9 cellular contexts compared by ENCODE assay signal in genomic region chr4:176492648-176493302, GRCh38.
DNase-seq lines count a peak whose midpoint lies in the region; ATAC-seq, FAIRE-seq and TF ChIP-seq lines count a peak whose summit lies in the region.
"Had no signal": no experiment of that assay in that cellular context is flagged by ENCODE, and none has a peak within 500 bp of the region (broad histone marks: within the 10 kb centered on the region; RNA-seq: fewer than 3 reads in every experiment).

No MANE protein-coding gene starts in this region.

- no TSS peak for BruUV-seq in endothelial cell of umbilical vein (replicated peaks; lab: Mats Ljungman, UMichigan)

- CTCF ChIA-PET in endothelial cell of umbilical vein (lab: Charles Lee) = interaction anchor here (1.2 kb wide), 2 partner anchors 555 kb away, joined by 3 read pairs; no protein-coding TSS in a partner anchor

- H3K27ac ChIP-seq in endothelial cell of umbilical vein (ENCODE audit: insufficient read depth, low read depth, low read length) = no peak overlapping the region

- no peak for FAIRE-seq in endothelial cell of umbilical vein (lab: Jason Lieb, UNC)

- H3K4me3 ChIP-seq in endothelial cell of umbilical vein (replicated peaks in 1 of 3; ENCODE audit: insufficient read depth in 1 of 3, low read depth in 1 of 3, low read length in 3 of 3) (no peak overlapping the region), H7 (ENCODE audit: insufficient read depth, low read depth, low read length) (no peak overlapping the region)

- no peaks in the 10 kb centered on the region for H3K9me1 ChIP-seq in endothelial cell of umbilical vein (replicated peaks; ENCODE audit: control insufficient read depth, extremely low read depth, insufficient read depth, low read length)

- H3K9ac ChIP-seq in endothelial cell of umbilical vein (replicated peaks; ENCODE audit: extremely low read depth, insufficient read depth, low read length) = no peak overlapping the region

- no peaks in the 10 kb centered on the region for H4K20me1 ChIP-seq in endothelial cell of umbilical vein (replicated peaks; ENCODE audit: control insufficient read depth, extremely low read depth, insufficient read depth, low read length)

- no peaks in the 10 kb centered on the region for H3K36me3 ChIP-seq in endothelial cell of umbilical vein (ENCODE audit: control insufficient read depth in 2 of 2, extremely low read depth in 1 of 2, insufficient read depth in 2 of 2, low read length in 2 of 2)
- no peaks in the 10 kb centered on the region for H3K36me3 ChIP-seq in H7 (replicated peaks; ENCODE audit: control insufficient read depth, insufficient read depth, low read length)

- no peak overlapping the region for H3K4me2 ChIP-seq in endothelial cell of umbilical vein (ENCODE audit: insufficient read depth, low read length)

- peak; percentile 100 for ATAC-seq in GM18502 (IDR thresholded peaks at IDR 0.05; ENCODE audit: poor library complexity, unreplicated experiment)
- ATAC-seq in GM21360 (IDR thresholded peaks at IDR 0.05; ENCODE audit: unreplicated experiment) = peak; percentile 100
- peak; percentile 100 for ATAC-seq in HG03175 (IDR thresholded peaks at IDR 0.05; ENCODE audit: unreplicated experiment)

- no peaks in the 10 kb centered on the region for H3K4me1 ChIP-seq in endothelial cell of umbilical vein (ENCODE audit: control insufficient read depth, extremely low read depth, insufficient read depth, low read length)

- DNase-seq in endothelial cell of umbilical vein (ENCODE audit: low read depth, low spot score) = peak; percentile 29
- no peak for DNase-seq in superior temporal gyrus (ENCODE audit: extremely low spot score)
- no peak for DNase-seq in Kasumi-1 (lab: John Stamatoyannopoulos, UW)
- no peak for DNase-seq in H7
- no peak for DNase-seq in posterior cingulate gyrus
- DNase-seq: glutamatergic neuron had no signal

- TF ChIP-seq POLR2A in endothelial cell of umbilical vein (IDR thresholded peaks at IDR 0.05; ENCODE audit: low read depth, low read length) = no peak

- H3K27me3 ChIP-seq in endothelial cell of umbilical vein (ENCODE audit: control insufficient read depth in 2 of 2, insufficient read depth in 2 of 2, low read length in 2 of 2) (no peaks in the 10 kb centered on the region), H7 (ENCODE audit: control insufficient read depth, insufficient read depth, low read length) (no peaks in the 10 kb centered on the region)

- no peaks in the 10 kb centered on the region for H3K9me3 ChIP-seq in endothelial cell of umbilical vein (replicated peaks; ENCODE audit: control insufficient read depth, insufficient read depth, low read length)

- H2AFZ ChIP-seq in endothelial cell of umbilical vein (ENCODE audit: low read depth, low read length) = peak overlapping the region; percentile 45

- POLR2A ChIA-PET in endothelial cell of umbilical vein (lab: Charles Lee) = no interaction called here

- dilution Hi-C loops in endothelial cell of umbilical vein (cut with MboI; ENCODE audit: extremely low pct_ligation_motif_present, low sequenced_read_pairs) = no loop called here

- H3K79me2 ChIP-seq in endothelial cell of umbilical vein (ENCODE audit: control insufficient read depth, insufficient read depth, low read length) = no peaks in the 10 kb centered on the region

- TF ChIP-seq CTCF in endothelial cell of umbilical vein (IDR thresholded peaks at IDR 0.05; ENCODE audit: extremely low read depth in 1 of 2, insufficient read depth in 1 of 2, low read depth in 1 of 2, low read length in 2 of 2) = no peak

- intact Hi-C loops in endothelial cell of umbilical vein (cut with micrococcal nuclease) (no loop called here), posterior cingulate gyrus (cut with DNase I) (no loop called here)

TF ChIP-seq in endothelial cell of umbilical vein, 7 proteins besides CTCF, POLR2A, EP300 and RAD21:
- TF ChIP-seq FOS (IDR thresholded peaks at IDR 0.05; ENCODE audit: borderline replicate concordance, insufficient read depth, low read length) = no peak
- no peak for TF ChIP-seq GATA2 (IDR thresholded peaks at IDR 0.05; ENCODE audit: insufficient read depth, insufficient read length, low read depth, low read length)
- no peak for TF ChIP-seq MAX (IDR thresholded peaks at IDR 0.05; ENCODE audit: insufficient read depth, insufficient read length)
